In genomic region chr17:10313037-10313672, GRCh38 we compare ENCODE assay signal across 16 cellular contexts. TPM values are rescaled to one million over a fixed set of nuclear protein-coding genes. Genes with fewer than 3 reads are reported as not detected.
DNase-seq lines count a peak whose midpoint lies in the region; ATAC-seq, FAIRE-seq and TF ChIP-seq lines count a peak whose summit lies in the region.
"Had no signal": no experiment of that assay in that cellular context is flagged by ENCODE, and none has a peak within 500 bp of the region (broad histone marks: within the 10 kb centered on the region; RNA-seq: fewer than 3 reads in every experiment).

No MANE protein-coding gene starts in this region.

- TF ChIP-seq CTCF in HepG2 (CRISPR knock-in tag; IDR thresholded peaks at IDR 0.05), result no peak
- no peak for TF ChIP-seq CTCF in right lobe of liver (IDR thresholded peaks at IDR 0.05)
- TF ChIP-seq CTCF in NB4 (IDR thresholded peaks at IDR 0.05; ENCODE audit: low read depth, low read length), result peak; percentile 15
- TF ChIP-seq CTCF in H1 (IDR thresholded peaks at IDR 0.05; ENCODE audit: control extremely low read depth in 1 of 3, insufficient read depth in 1 of 3, low read depth in 1 of 3, low read length in 3 of 3), result peak; percentile 14 to 44 (median 38); a peak in 3 of 4 replicates

- H3K56ac ChIP-seq in H1 (replicated peaks; ENCODE audit: insufficient read length, low read depth, low read length), result no peak overlapping the region

- no peaks in the 10 kb centered on the region for H3K79me1 ChIP-seq in H1 (ENCODE audit: low read depth, low read length)

- H2BK12ac ChIP-seq in H1 (ENCODE audit: low read depth, low read length), result no peak overlapping the region

- no peak overlapping the region for H2AK5ac ChIP-seq in H1 (ENCODE audit: low read depth, low read length)

- no peak overlapping the region for H3K18ac ChIP-seq in H1 (ENCODE audit: extremely low read depth, low read length)

- POLR2A ChIA-PET in HepG2 (lab: Yijun Ruan, JAX), result no interaction called here
- POLR2A ChIA-PET in H1 (lab: Charles Lee; ENCODE audit: partially characterized antibody), result interaction anchor here (0.6 kb wide), 1 partner anchor 306 kb away, joined by 4 read pairs; no protein-coding TSS in a partner anchor

- H4K8ac ChIP-seq in H1 (ENCODE audit: extremely low read depth, insufficient read depth, low read length), result no peak overlapping the region

- no peak overlapping the region for H2BK15ac ChIP-seq in H1 (ENCODE audit: low read length)

- H3K4ac ChIP-seq in H1 (replicated peaks; ENCODE audit: insufficient read length, low read depth, low read length), result no peak overlapping the region

- FAIRE-seq in HepG2 (lab: Jason Lieb, UNC) (no peak), H1 (lab: Jason Lieb, UNC) (no peak), HTR-8/SVneo (lab: Jason Lieb, UNC) (no peak)

- H4K20me1 ChIP-seq in HepG2 (ENCODE audit: insufficient read depth, low read length) (no peaks in the 10 kb centered on the region), H1 (replicated peaks in 1 of 2; ENCODE audit: control insufficient read depth in 1 of 2, insufficient read depth in 2 of 2, low read length in 2 of 2) (no peaks in the 10 kb centered on the region)
- H4K20me1 ChIP-seq: BLaER1 had no signal

- no peaks in the 10 kb centered on the region for H3K79me2 ChIP-seq in HepG2 (ENCODE audit: insufficient read depth, low read length)
- no peaks in the 10 kb centered on the region for H3K79me2 ChIP-seq in H1 (ENCODE audit: control insufficient read depth in 1 of 2, insufficient read depth in 2 of 2, low read length in 2 of 2)

- no TSS peak for BruUV-seq in HepG2 (replicated peaks; lab: Mats Ljungman, UMichigan)

- H2BK120ac ChIP-seq in H1 (replicated peaks; ENCODE audit: low read depth, low read length), result no peak overlapping the region

- CTCF ChIA-PET in HepG2 (lab: Yijun Ruan, JAX; ENCODE audit: low intra/inter-chr PET ratio, low total read pairs) (no interaction called here), H1 (lab: Charles Lee; ENCODE audit: partially characterized antibody) (interaction anchor here (1.0 to 7.6 kb wide), 6 partner anchors 12 to 303 kb away, joined by 3 to 92 read pairs (median 6); no protein-coding TSS in a partner anchor)

- DNase-seq in HepG2 (ENCODE audit: low spot score), result no peak
- no peak for DNase-seq in right lobe of liver
- DNase-seq in NB4 (ENCODE audit: low read depth), result no peak
- DNase-seq in H1 (ENCODE audit: low read depth in 1 of 2, low spot score in 2 of 2), result peak in 1 of 2 experiments; percentile 57
- no peak for DNase-seq in stimulated activated CD8-positive, alpha-beta memory T cell treated with anti-CD3 and anti-CD28 coated beads, Interleukin-4, amount 100 ng/mL, for 48 hours
- DNase-seq in HTR-8/SVneo (ENCODE audit: insufficient read length, low spot score), result no peak
- no peak for DNase-seq in SJCRH30
- no peak for DNase-seq in KG1 (lab: John Stamatoyannopoulos, UW)
- DNase-seq: AML-193; Caco-2; CD8-positive, alpha-beta memory T cell; DND-41; GF-D8 had no signal

- H3K4me2 ChIP-seq in HepG2 (ENCODE audit: low read depth, low read length), result no peak overlapping the region
- H3K4me2 ChIP-seq in H1 (ENCODE audit: insufficient read depth in 1 of 2, low read depth in 2 of 2, low read length in 2 of 2), result no peak overlapping the region
- H3K4me2 ChIP-seq: BLaER1 had no signal

- H3K27me3 ChIP-seq in HepG2 (ENCODE audit: control insufficient read depth in 1 of 2, insufficient read depth in 2 of 2, low read length in 2 of 2) (peaks cover 1 to 4% of the 10 kb centered on the region in 2 experiments; a peak in 3 of 5 replicates), right lobe of liver (no peaks in the 10 kb centered on the region), H1 (replicated peaks in 1 of 4; ENCODE audit: control insufficient read depth in 3 of 4, extremely low read depth in 1 of 4, insufficient read depth in 3 of 4, low read length in 3 of 4) (no peaks in the 10 kb centered on the region), SJCRH30 (no peaks in the 10 kb centered on the region)
- H3K27me3 ChIP-seq: BLaER1 had no signal

- no peak overlapping the region for H4K5ac ChIP-seq in H1 (ENCODE audit: insufficient read length, low read depth, low read length)

- WGBS in HepG2 (ENCODE audit: low lambda C conversion rate), result 37% methylated on average over 17 of the region's 17 CpGs
- 68% methylated on average over 11 of the region's 17 CpGs for WGBS in right lobe of liver (ENCODE audit: insufficient coverage, low coverage, low lambda C conversion rate, missing lambda C conversion rate)
- 88% methylated on average over 17 of the region's 17 CpGs; no CpG with 5 or more reads in 1 of the 2 experiments for WGBS in H1 (ENCODE audit: extremely low coverage in 1 of 2, insufficient coverage in 1 of 2, insufficient read length in 1 of 2, insufficient replicate concordance in 2 of 2, low coverage in 1 of 2, low lambda C conversion rate in 2 of 2, missing lambda C conversion rate in 1 of 2), 2 experiments

- H3K9ac ChIP-seq in HepG2 (ENCODE audit: insufficient read depth, low read depth, low read length), result no peak overlapping the region
- no peak overlapping the region for H3K9ac ChIP-seq in H1 (replicated peaks in 1 of 4; ENCODE audit: extremely low read depth in 1 of 4, low read depth in 3 of 4, low read length in 3 of 4)
- H3K9ac ChIP-seq: BLaER1 had no signal

- ATAC-seq in HepG2 (no peak), right lobe of liver (no peak)

- no peaks in the 10 kb centered on the region for H3K23me2 ChIP-seq in H1 (ENCODE audit: low read depth, low read length)

- H3K9me3 ChIP-seq in HepG2 (ENCODE audit: low read length) (no peaks in the 10 kb centered on the region), right lobe of liver (no peaks in the 10 kb centered on the region), H1 (ENCODE audit: insufficient read depth in 2 of 2, low read depth in 1 of 2, low read length in 1 of 2) (peaks cover 3 to 5% of the 10 kb centered on the region in 2 experiments; a peak in 2 of 4 replicates), SJCRH30 (replicated peaks) (no peaks in the 10 kb centered on the region)
- H3K9me3 ChIP-seq: BLaER1, Caco-2 had no signal

- H2BK5ac ChIP-seq in H1 (ENCODE audit: low read depth, low read length), result no peak overlapping the region

- H3K27ac ChIP-seq in HepG2 (ENCODE audit: extremely low read length, insufficient read depth, low read length) (no peak overlapping the region), right lobe of liver (no peak overlapping the region), H1 (ENCODE audit: low read depth, low read length) (no peak overlapping the region), SJCRH30 (no peak overlapping the region)
- H3K27ac ChIP-seq: 22Rv1, BLaER1 had no signal

- no peak overlapping the region for H2BK20ac ChIP-seq in H1 (ENCODE audit: low read length)

- H3K36me3 ChIP-seq in HepG2 (replicated peaks in 1 of 2; ENCODE audit: control insufficient read depth in 1 of 2, insufficient read depth in 2 of 2, low read length in 2 of 2) (no peaks in the 10 kb centered on the region), right lobe of liver (no peaks in the 10 kb centered on the region), H1 (ENCODE audit: control insufficient read depth in 2 of 4, insufficient read depth in 4 of 4, low read length in 3 of 4) (no peaks in the 10 kb centered on the region), SJCRH30 (no peaks in the 10 kb centered on the region)
- H3K36me3 ChIP-seq: BLaER1 had no signal

- H4K91ac ChIP-seq in H1 (replicated peaks; ENCODE audit: insufficient read length, low read length), result no peak overlapping the region

- intact Hi-C loops in HepG2 (cut with micrococcal nuclease; ENCODE audit: unreplicated experiment), result no loop called here
- intact Hi-C loops in right lobe of liver (cut with DNase I), result no loop called here

- no peak overlapping the region for H3K14ac ChIP-seq in H1 (ENCODE audit: insufficient read length)

- H3K23ac ChIP-seq in H1 (ENCODE audit: insufficient read length), result no peak overlapping the region

- no peak for TF ChIP-seq RAD21 in HepG2 (CRISPR knock-in tag; IDR thresholded peaks at IDR 0.05)
- peak; percentile 9 to 18; a peak in 2 of 4 replicates for TF ChIP-seq RAD21 in H1 (IDR thresholded peaks at IDR 0.05 in 1 of 2, conservative IDR thresholded peaks at IDR 0.05 in 1 of 2; ENCODE audit: low read depth in 2 of 2, low read length in 2 of 2)

- H3K4me1 ChIP-seq in HepG2 (ENCODE audit: insufficient read depth, low read length) (no peaks in the 10 kb centered on the region), right lobe of liver (no peaks in the 10 kb centered on the region), H1 (replicated peaks in 1 of 4; ENCODE audit: control insufficient read depth in 3 of 4, insufficient read depth in 4 of 4, low read length in 3 of 4) (no peaks in the 10 kb centered on the region), SJCRH30 (no peaks in the 10 kb centered on the region; the same call in 1 of the 2 replicates)
- H3K4me1 ChIP-seq: BLaER1, Caco-2 had no signal

- TF ChIP-seq EP300 in HepG2 (IDR thresholded peaks at IDR 0.05; ENCODE audit: low read depth in 2 of 2, low read length in 2 of 2) (no peak), HepG2 (CRISPR knock-in tag; IDR thresholded peaks at IDR 0.05; ENCODE audit: borderline replicate concordance) (no peak), H1 (IDR thresholded peaks at IDR 0.05; ENCODE audit: borderline replicate concordance in 1 of 2, low read depth in 2 of 2, low read length in 2 of 2) (no peak)

- H3K4me3 ChIP-seq in HepG2 (replicated peaks in 1 of 3; ENCODE audit: insufficient read depth in 1 of 3, low read depth in 2 of 3, low read length in 3 of 3) (no peak overlapping the region), right lobe of liver (no peak overlapping the region), NB4 (ENCODE audit: low read depth, low read length) (no peak overlapping the region), H1 (ENCODE audit: extremely low read depth in 1 of 4, insufficient read depth in 2 of 4, low read depth in 3 of 4, low read length in 4 of 4) (no peak overlapping the region), SJCRH30 (no peak overlapping the region)
- H3K4me3 ChIP-seq: BLaER1 had no signal

- TF ChIP-seq POLR2A in HepG2 (IDR thresholded peaks at IDR 0.05; ENCODE audit: insufficient read depth in 1 of 2, low read depth in 2 of 2, low read length in 2 of 2), result no peak
- no peak for TF ChIP-seq POLR2A in right lobe of liver (IDR thresholded peaks at IDR 0.05)
- TF ChIP-seq POLR2A in NB4 (IDR thresholded peaks at IDR 0.05; ENCODE audit: extremely low read depth, insufficient read length), result no peak
- TF ChIP-seq POLR2A in H1 (IDR thresholded peaks at IDR 0.05; ENCODE audit: control extremely low read depth in 1 of 2, low read depth in 2 of 2, low read length in 2 of 2), result no peak

- in situ Hi-C loops in HepG2 (cut with HindIII; ENCODE audit: extremely low pct_ligation_motif_present, low pct_unique_long_range_greater_than_20kb), result no loop called here

- no peak overlapping the region for H2AFZ ChIP-seq in HepG2 (ENCODE audit: low read length)
- H2AFZ ChIP-seq in H1 (ENCODE audit: low read length), result no peak overlapping the region

RNA-seq across cellular contexts. Expression of gene MYH13, which starts 59.7 kb away (rescaled TPM):
- total RNA-seq in HepG2 (2016; rRNA removed; fragmentation: Illumina TruSeq; extraction: Trizol) (not detected in 2 replicates), right lobe of liver (not detected)
- total RNA-seq in HepG2 (2016; cell fraction: cytosol; rRNA removed; fragmentation: Illumina TruSeq; extraction: Trizol; ENCODE audit: low read depth), result not detected in 2 replicates
- not detected in 2 replicates for total RNA-seq in HepG2 (2016; cell fraction: insoluble cytoplasmic fraction; rRNA removed; fragmentation: Illumina TruSeq; extraction: Trizol)
- not detected in 2 replicates for total RNA-seq in HepG2 (2016; cell fraction: membrane; rRNA removed; fragmentation: Illumina TruSeq; extraction: Trizol)
- not detected in 2 replicates for total RNA-seq in HepG2 (2016; cell fraction: nucleus; rRNA removed; fragmentation: Illumina TruSeq; extraction: Trizol)
- polyA plus RNA-seq in HepG2 (2011; rRNA removed) (not detected in 2 replicates), H1 (2011; rRNA removed) (not detected in 2 replicates)
- not detected in 2 replicates for polyA plus RNA-seq in HepG2 (2011; cell fraction: cytosol; rRNA removed)
- polyA plus RNA-seq in HepG2 (2011; cell fraction: nucleus; rRNA removed), result not detected in 2 replicates
- polyA plus RNA-seq in HepG2 (2012), result not detected in 2 replicates
- not detected in 2 replicates for polyA plus RNA-seq in HepG2 (2016; cell fraction: cytosol; fragmentation: Illumina TruSeq; extraction: Trizol; ENCODE audit: low read depth)
- polyA plus RNA-seq in HepG2 (2016; cell fraction: insoluble cytoplasmic fraction; fragmentation: Illumina TruSeq; extraction: Trizol; ENCODE audit: low read depth), result not detected in 2 replicates
- not detected in 2 replicates for polyA plus RNA-seq in HepG2 (2016; cell fraction: membrane; fragmentation: Illumina TruSeq; extraction: Trizol; ENCODE audit: low read depth)
- polyA plus RNA-seq in HepG2 (2016; cell fraction: nucleus; fragmentation: Illumina TruSeq; extraction: Trizol; ENCODE audit: insufficient read depth, low read depth), result not detected in 2 replicates
- polyA minus RNA-seq in HepG2 (2011; rRNA and poly(A)+ RNA removed; ENCODE audit: low replicate concordance), result not detected in 2 replicates
- polyA minus RNA-seq in HepG2 (2011; cell fraction: cytosol; rRNA and poly(A)+ RNA removed), result not detected in 2 replicates
- polyA minus RNA-seq in HepG2 (2011; cell fraction: nucleus; rRNA and poly(A)+ RNA removed), result not detected in 2 replicates
- total RNA-seq in H1 (2021; fragmentation: NEBNext Ultra II Directional; extraction: Animal tissue kit (Norgen Biotek cat#: 25700)), result not detected in 2 replicates
- polyA plus RNA-seq in H1 (2011; cell fraction: cytosol; rRNA removed), result not detected
- polyA plus RNA-seq in H1 (2011; cell fraction: nucleus; rRNA removed), result not detected
- polyA plus RNA-seq in H1 (2012, experiment 1 of 2), result not detected in 4 replicates
- not detected for polyA plus RNA-seq in H1 (2012, experiment 2 of 2)
- polyA plus RNA-seq in H1 (2013, experiment 1 of 2), result not detected
- polyA plus RNA-seq in H1 (2013, experiment 2 of 2), result 0.02 TPM
- polyA minus RNA-seq in H1 (2011; rRNA and poly(A)+ RNA removed), result not detected in 2 replicates
- polyA minus RNA-seq in H1 (2011; cell fraction: cytosol; rRNA and poly(A)+ RNA removed), result not detected
- polyA minus RNA-seq in H1 (2011; cell fraction: nucleus; rRNA and poly(A)+ RNA removed), result not detected
- total RNA-seq in SJCRH30 (2014; rRNA removed; shearing (Covaris generic)), result 0.46 and 0.57 TPM in 2 replicates
- total RNA-seq: Caco-2; CD8-positive, alpha-beta memory T cell; H4 had no signal
- polyA plus RNA-seq: CD8-positive, alpha-beta memory T cell had no signal

Comparison
In these comparisons a context has a peak if more than half of its experiments do, and no peak if none do; other contexts are left out.
1. CTCF ChIP-seq: peak in NB4 (single experiment) and H1 (3 of 3); none in HepG2 (single experiment) and right lobe of liver (0 of 4).
2. Of the 41 proteins assayed by ChIP-seq in both HepG2 and H1: peak only in HepG2: none; only in H1: CTCF and RAD21; in both: MAFK; in neither: 38.